ENCODE assay signal across 22 cellular contexts in the genomic region with DNA sequence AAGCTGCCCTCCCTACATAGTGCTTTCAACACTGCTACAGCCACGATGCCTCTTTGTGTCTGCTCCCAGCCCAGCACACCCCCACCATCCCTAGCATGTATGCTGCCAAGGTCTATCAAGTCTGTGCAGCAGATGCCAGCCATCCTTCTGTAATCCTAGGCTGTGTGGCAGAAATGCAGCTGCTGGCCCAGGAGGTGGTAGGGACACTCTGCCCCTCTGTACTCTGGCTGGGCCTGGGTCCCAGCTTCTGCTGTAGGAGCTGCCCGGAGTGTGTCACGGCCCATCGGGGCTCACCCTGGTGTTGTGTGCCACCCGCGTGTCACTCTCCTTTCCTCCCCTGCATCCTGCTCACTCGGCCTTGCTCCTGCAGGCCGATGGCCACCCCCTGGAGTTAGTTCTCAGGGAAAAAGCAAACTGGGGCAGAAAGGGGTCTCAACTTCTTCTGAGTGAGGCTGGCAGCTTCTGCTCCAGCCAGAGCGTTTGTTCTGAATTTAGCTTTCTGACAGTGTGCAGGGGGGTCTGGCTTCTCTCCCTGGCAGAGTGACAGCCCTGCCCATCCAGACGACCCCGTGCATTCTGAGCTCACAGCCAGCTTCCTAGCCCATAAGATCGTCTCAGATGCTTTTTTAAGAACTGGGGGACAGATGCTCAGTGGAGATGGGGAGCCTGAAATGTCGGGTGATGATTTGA. TPM values are rescaled to one million over a fixed set of nuclear protein-coding genes. Genes with fewer than 3 reads are reported as not detected.
DNase-seq lines count a peak whose midpoint lies in the region; ATAC-seq and TF ChIP-seq lines count a peak whose summit lies in the region.
"Had no signal": no experiment of that assay in that cellular context is flagged by ENCODE, and none has a peak within 500 bp of the region (broad histone marks: within the 10 kb centered on the region; RNA-seq: fewer than 3 reads in every experiment).

No MANE protein-coding gene starts in this region.

- no peaks in the 10 kb centered on the region for H3K36me3 Mint-ChIP-seq in activated naive CD8-positive, alpha-beta T cell treated with anti-CD3 and anti-CD28 coated beads, Interleukin-2, amount 10 ng/mL, durations not matched to agents 7 days and 5 days
- peaks cover 2% of the 10 kb centered on the region for H3K36me3 Mint-ChIP-seq in activated naive CD8-positive, alpha-beta T cell treated with anti-CD3 and anti-CD28 coated beads for 36 hours

- no peaks in the 10 kb centered on the region for H3K27me3 ChIP-seq in ascending aorta
- no peaks in the 10 kb centered on the region for H3K27me3 ChIP-seq in tibial artery

- TF ChIP-seq CTCF in ascending aorta (IDR thresholded peaks at IDR 0.05) (no peak), tibial artery (IDR thresholded peaks at IDR 0.05) (no peak)

- peaks cover 2% of the 10 kb centered on the region for H3K27me3 Mint-ChIP-seq in activated naive CD8-positive, alpha-beta T cell treated with anti-CD3 and anti-CD28 coated beads, Interleukin-2, amount 10 ng/mL, durations not matched to agents 7 days and 5 days
- peaks cover 21% of the 10 kb centered on the region for H3K27me3 Mint-ChIP-seq in activated naive CD8-positive, alpha-beta T cell treated with anti-CD3 and anti-CD28 coated beads for 36 hours

- H3K4me1 ChIP-seq in ascending aorta (no peaks in the 10 kb centered on the region), tibial artery (peaks cover 0 to 21% (median 0%) of the 10 kb centered on the region in 4 donors)

- no peaks in the 10 kb centered on the region for H3K36me3 ChIP-seq in ascending aorta
- no peaks in the 10 kb centered on the region for H3K36me3 ChIP-seq in tibial artery
- H3K36me3 ChIP-seq: neutrophil, thoracic aorta had no signal

- no peak overlapping the region for H3K27ac ChIP-seq in ascending aorta
- H3K27ac ChIP-seq in tibial artery: no peak overlapping the region
- H3K27ac ChIP-seq: neutrophil, PC-9, thoracic aorta had no signal

- peaks cover 5% of the 10 kb centered on the region for H3K9me3 Mint-ChIP-seq in activated naive CD8-positive, alpha-beta T cell treated with anti-CD3 and anti-CD28 coated beads, Interleukin-2, amount 10 ng/mL, durations not matched to agents 7 days and 5 days
- H3K9me3 Mint-ChIP-seq in activated naive CD8-positive, alpha-beta T cell treated with anti-CD3 and anti-CD28 coated beads for 36 hours: peaks cover 17% of the 10 kb centered on the region

- DNase-seq in activated naive CD8-positive, alpha-beta T cell treated with anti-CD3 and anti-CD28 coated beads, Interleukin-2, amount 10 ng/mL, durations not matched to agents 7 days and 5 days: peak; percentile 6
- no peak for DNase-seq in activated naive CD8-positive, alpha-beta T cell treated with anti-CD3 and anti-CD28 coated beads for 36 hours
- DNase-seq in ascending aorta (ENCODE audit: low spot score in 2 of 2) (peak; percentile 7 to 27), islet precursor cell (peak; percentile 48), tibial artery (peak; percentile 11 to 51), KG1 (lab: John Stamatoyannopoulos, UW) (no peak), AG20443 (ENCODE audit: low spot score) (no peak)
- DNase-seq: activated CD8-positive, alpha-beta T cell treated with anti-CD3 and anti-CD28 coated beads, Interleukin-2, amount 10 ng/mL, durations not matched to agents 7 days and 5 days; activated naive CD4-positive, alpha-beta T cell; Calu3; dermis blood vessel endothelial cell; erythroblast; GDM1; NCI-H1436 treated with DMSO at 0.1 percent for 48 hours; PC-9; stimulated activated CD4-positive, alpha-beta T cell treated with anti-CD3 and anti-CD28 coated beads, Interleukin-4, amount 100 ng/mL, for 4 hours had no signal

- H3K4me3 ChIP-seq in ascending aorta (no peak overlapping the region), tibial artery (no peak overlapping the region)
- H3K4me3 ChIP-seq: PC-9, thoracic aorta had no signal

- no peak overlapping the region for H3K27ac Mint-ChIP-seq in activated naive CD8-positive, alpha-beta T cell treated with anti-CD3 and anti-CD28 coated beads, Interleukin-2, amount 10 ng/mL, durations not matched to agents 7 days and 5 days
- H3K27ac Mint-ChIP-seq in activated naive CD8-positive, alpha-beta T cell treated with anti-CD3 and anti-CD28 coated beads for 36 hours: no peak overlapping the region
- H3K27ac Mint-ChIP-seq: activated CD8-positive, alpha-beta T cell treated with anti-CD3 and anti-CD28 coated beads, Interleukin-2, amount 10 ng/mL, durations not matched to agents 7 days and 5 days had no signal

- intact Hi-C loops in ascending aorta (cut with DNase I): no loop called here
- intact Hi-C loops in tibial artery (cut with DNase I; ENCODE audit: low total_unique reads): no loop called here

- H3K9me3 ChIP-seq in ascending aorta: peaks cover 14 to 21% of the 10 kb centered on the region in 2 donors
- H3K9me3 ChIP-seq in tibial artery: peaks cover 0 to 19% (median 13%) of the 10 kb centered on the region in 3 donors
- H3K9me3 ChIP-seq: neutrophil had no signal

- no peaks in the 10 kb centered on the region for H3K4me1 Mint-ChIP-seq in activated naive CD8-positive, alpha-beta T cell treated with anti-CD3 and anti-CD28 coated beads, Interleukin-2, amount 10 ng/mL, durations not matched to agents 7 days and 5 days
- no peaks in the 10 kb centered on the region for H3K4me1 Mint-ChIP-seq in activated naive CD8-positive, alpha-beta T cell treated with anti-CD3 and anti-CD28 coated beads for 36 hours

- no peak overlapping the region for H3K4me3 Mint-ChIP-seq in activated naive CD8-positive, alpha-beta T cell treated with anti-CD3 and anti-CD28 coated beads, Interleukin-2, amount 10 ng/mL, durations not matched to agents 7 days and 5 days
- H3K4me3 Mint-ChIP-seq in activated naive CD8-positive, alpha-beta T cell treated with anti-CD3 and anti-CD28 coated beads for 36 hours: no peak overlapping the region
- H3K4me3 Mint-ChIP-seq: activated CD8-positive, alpha-beta T cell treated with anti-CD3 and anti-CD28 coated beads, Interleukin-2, amount 10 ng/mL, durations not matched to agents 7 days and 5 days had no signal

- POLR2A ChIA-PET in activated naive CD8-positive, alpha-beta T cell treated with anti-CD3 and anti-CD28 coated beads, Interleukin-2, amount 10 ng/mL, durations not matched to agents 7 days and 5 days (lab: Charles Lee): no interaction called here

- ATAC-seq in activated naive CD8-positive, alpha-beta T cell treated with anti-CD3 and anti-CD28 coated beads, Interleukin-2, amount 10 ng/mL, durations not matched to agents 7 days and 5 days (ENCODE audit: low read depth): no peak
- ATAC-seq in HG02678 (IDR thresholded peaks at IDR 0.05; ENCODE audit: unreplicated experiment): no peak
- ATAC-seq: activated CD8-positive, alpha-beta T cell treated with anti-CD3 and anti-CD28 coated beads, Interleukin-2, amount 10 ng/mL, durations not matched to agents 7 days and 5 days had no signal

RNA-seq across cellular contexts. Expression of a gene that starts 22.7 kb away (rescaled TPM):
- total RNA-seq in activated naive CD8-positive, alpha-beta T cell treated with anti-CD3 and anti-CD28 coated beads, Interleukin-2, amount 10 ng/mL, durations not matched to agents 7 days and 5 days: not detected
- not detected for total RNA-seq in activated naive CD8-positive, alpha-beta T cell treated with anti-CD3 and anti-CD28 coated beads for 36 hours
- not detected for total RNA-seq in ascending aorta
- total RNA-seq: activated CD8-positive, alpha-beta T cell treated with anti-CD3 and anti-CD28 coated beads, Interleukin-2, amount 10 ng/mL, durations not matched to agents 7 days and 5 days; Calu3; dermis blood vessel endothelial cell; LHCN-M2; NCI-H460; skeletal muscle tissue had no signal

Comparison
In these comparisons a context has a peak if more than half of its experiments do, and no peak if none do; other contexts are left out.
1. DNase-seq: peak in activated naive CD8-positive, alpha-beta T cell treated with anti-CD3 and anti-CD28 coated beads, Interleukin-2, amount 10 ng/mL, durations not matched to agents 7 days and 5 days (single experiment), ascending aorta (2 of 2), islet precursor cell (single experiment) and tibial artery (2 of 2); none in activated naive CD8-positive, alpha-beta T cell treated with anti-CD3 and anti-CD28 coated beads for 36 hours (single experiment), KG1 (single experiment) and AG20443 (single experiment).